In genomic region chr10:78390051-78390450, GRCh38 we compare ENCODE assay signal across 8 cellular contexts.
"Had no signal": no experiment of that assay in that cellular context is flagged by ENCODE, and none has a peak within 500 bp of the region (broad histone marks: within the 10 kb centered on the region; RNA-seq: fewer than 3 reads in every experiment).

No MANE protein-coding gene starts in this region.

- DNase-seq: GM23248, GOT3, H9, HCEC 1CT, KBM-7 had no signal

- H3K9me3 Mint-ChIP-seq: H9, IgD-negative memory B cell had no signal

- H3K4me3 Mint-ChIP-seq: H9, IgD-negative memory B cell had no signal

- H3K27ac ChIP-seq: GM23248, HL-60 had no signal

- H2AFZ ChIP-seq: GM23248 had no signal

- ATAC-seq: HepG2 had no signal

- H3K4me1 Mint-ChIP-seq: IgD-negative memory B cell had no signal

- H3K9ac ChIP-seq: GM23248 had no signal

- H3K27ac Mint-ChIP-seq: H9, IgD-negative memory B cell had no signal

- H3K4me3 ChIP-seq: GM23248 had no signal
